In the genomic region with DNA sequence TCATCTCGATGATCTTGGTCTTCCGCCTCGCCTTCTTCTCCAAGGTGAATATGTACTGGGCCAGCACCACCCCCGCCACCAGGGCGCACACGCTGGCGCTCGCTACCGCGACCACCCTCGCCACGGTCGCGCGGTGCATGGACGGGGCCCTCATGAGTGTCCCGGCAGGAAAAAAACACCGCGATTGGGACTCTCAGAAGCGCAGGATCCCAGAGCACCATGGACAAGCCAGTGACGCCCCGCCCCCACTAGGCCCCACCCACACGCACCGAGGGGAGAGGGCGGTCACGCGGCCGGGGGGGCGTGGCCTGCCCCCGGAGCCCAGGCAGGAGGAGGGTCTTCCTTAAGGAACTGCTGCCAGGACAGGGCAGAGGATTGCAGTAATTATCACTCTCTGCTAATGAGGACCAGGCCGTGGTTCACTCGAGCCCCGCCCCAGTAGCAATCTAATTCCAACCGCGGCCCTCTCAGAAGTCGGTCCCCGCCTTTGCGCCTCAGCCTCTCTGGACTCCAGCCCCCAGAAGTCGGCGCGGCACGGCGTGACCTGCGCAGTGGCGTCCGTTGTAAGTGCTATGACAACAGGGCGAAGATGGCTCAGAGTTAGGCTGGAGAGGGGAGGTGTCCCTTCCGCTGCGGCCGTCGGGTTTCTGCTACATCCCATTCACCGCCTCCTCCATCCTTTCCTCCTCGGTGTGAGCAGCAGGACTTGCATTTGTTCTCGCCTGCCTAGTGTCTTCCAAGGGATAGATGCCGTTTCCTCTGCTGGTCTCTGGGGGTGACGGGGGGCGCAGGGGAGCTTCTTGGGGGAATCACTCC, we compare ENCODE assay signal across 1 cellular context.
A peak's percentile ranks its signal among the peaks of the same experiment; 100 is the strongest.
TF ChIP-seq lines count a peak whose summit lies in the region.

A gene (plus strand): TSS at position 575 of the 816 bp plus-strand sequence. CDS start 16,689 bp downstream, outside the sequence.

TF ChIP-seq in HepG2, 621 proteins besides CTCF, POLR2A, EP300 and RAD21 (continued from another document and continues in another):
- TF ChIP-seq, protein P1, sequence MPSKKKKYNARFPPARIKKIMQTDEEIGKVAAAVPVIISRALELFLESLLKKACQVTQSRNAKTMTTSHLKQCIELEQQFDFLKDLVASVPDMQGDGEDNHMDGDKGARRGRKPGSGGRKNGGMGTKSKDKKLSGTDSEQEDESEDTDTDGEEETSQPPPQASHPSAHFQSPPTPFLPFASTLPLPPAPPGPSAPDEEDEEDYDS (CRISPR knock-in tag; IDR thresholded peaks at IDR 0.05): peak; percentile 51
- TF ChIP-seq MBNL3 (CRISPR knock-in tag; conservative IDR thresholded peaks at IDR 0.05) (no peak), SNAI1 (CRISPR knock-in tag; IDR thresholded peaks at IDR 0.05; ENCODE audit: borderline replicate concordance) (no peak), RAD51 (IDR thresholded peaks at IDR 0.05; ENCODE audit: borderline replicate concordance) (no peak; the same call in 1 of the 2 replicates), ZNF251 (CRISPR knock-in tag; IDR thresholded peaks at IDR 0.05) (no peak), ZKSCAN1 (IDR thresholded peaks at IDR 0.05; ENCODE audit: low read length) (no peak), ZNF703 (CRISPR knock-in tag; IDR thresholded peaks at IDR 0.05; ENCODE audit: borderline replicate concordance) (no peak), ARNT (IDR thresholded peaks at IDR 0.05) (no peak), ZFP36L2 (CRISPR knock-in tag; IDR thresholded peaks at IDR 0.05) (no peak), SMAD3 (CRISPR knock-in tag; IDR thresholded peaks at IDR 0.05) (no peak), RCOR2 (CRISPR knock-in tag; IDR thresholded peaks at IDR 0.05) (no peak), ZMYM4 (CRISPR knock-in tag; IDR thresholded peaks at IDR 0.05) (peak; percentile 59), ZNF143 (CRISPR knock-in tag; IDR thresholded peaks at IDR 0.05) (peak; percentile 94), RXRB (CRISPR knock-in tag; IDR thresholded peaks at IDR 0.05; ENCODE audit: borderline replicate concordance) (0 out of 2 replicates have a peak, but pooled peaks have one; percentile 14), FOXJ3 (CRISPR knock-in tag; IDR thresholded peaks at IDR 0.05; ENCODE audit: borderline replicate concordance) (no peak), TMF1 (CRISPR knock-in tag; IDR thresholded peaks at IDR 0.05; ENCODE audit: low read depth) (no peak), TAF15 (IDR thresholded peaks at IDR 0.05; ENCODE audit: low read depth, low read length, poor library complexity, severe bottlenecking) (no peak), ZSCAN21 (CRISPR knock-in tag; IDR thresholded peaks at IDR 0.05; ENCODE audit: borderline replicate concordance) (no peak), ZSCAN30 (CRISPR knock-in tag; IDR thresholded peaks at IDR 0.05) (no peak), ZNF567 (CRISPR knock-in tag; IDR thresholded peaks at IDR 0.05; ENCODE audit: borderline replicate concordance) (0 out of 2 replicates have a peak, but pooled peaks have one; percentile 17), DR1 (CRISPR knock-in tag; IDR thresholded peaks at IDR 0.05) (no peak), HCFC1 (IDR thresholded peaks at IDR 0.05; ENCODE audit: low read depth, low read length) (peak; percentile 81), ZNF317 (CRISPR knock-in tag; IDR thresholded peaks at IDR 0.05) (peak; percentile 83), MIER3 (CRISPR knock-in tag; IDR thresholded peaks at IDR 0.05; ENCODE audit: borderline replicate concordance) (peak; percentile 62; the same call in 1 of the 2 replicates), ZNF615 (CRISPR knock-in tag; IDR thresholded peaks at IDR 0.05; ENCODE audit: borderline replicate concordance) (no peak), CREM (IDR thresholded peaks at IDR 0.05) (peak; percentile 65), CREM (CRISPR knock-in tag; IDR thresholded peaks at IDR 0.05) (no peak), ZNF496 (CRISPR knock-in tag; IDR thresholded peaks at IDR 0.05; ENCODE audit: insufficient replicate concordance) (no peak), ZSCAN20 (CRISPR knock-in tag; IDR thresholded peaks at IDR 0.05; ENCODE audit: borderline replicate concordance) (no peak), PAWR (CRISPR knock-in tag; IDR thresholded peaks at IDR 0.05; ENCODE audit: borderline replicate concordance) (no peak), NFE2L1 (CRISPR knock-in tag; IDR thresholded peaks at IDR 0.05; ENCODE audit: borderline replicate concordance) (peak; percentile 21; the same call in 1 of the 2 replicates), ZNF670 (CRISPR knock-in tag; IDR thresholded peaks at IDR 0.05; ENCODE audit: borderline replicate concordance) (no peak), POLR2AphosphoS5 (IDR thresholded peaks at IDR 0.05; ENCODE audit: low read depth, low read length) (peak; percentile 58), ARNTL (CRISPR knock-in tag; IDR thresholded peaks at IDR 0.05) (peak; percentile 44; the same call in 1 of the 2 replicates), ZNF773 (CRISPR knock-in tag; IDR thresholded peaks at IDR 0.05; ENCODE audit: borderline replicate concordance) (no peak), KLF9 (CRISPR knock-in tag; IDR thresholded peaks at IDR 0.05; ENCODE audit: low read depth) (no peak; the same call in none of the 2 replicates), ZNF260 (CRISPR knock-in tag; IDR thresholded peaks at IDR 0.05; ENCODE audit: borderline replicate concordance, low read depth) (no peak)
- TF ChIP-seq, protein P2, sequence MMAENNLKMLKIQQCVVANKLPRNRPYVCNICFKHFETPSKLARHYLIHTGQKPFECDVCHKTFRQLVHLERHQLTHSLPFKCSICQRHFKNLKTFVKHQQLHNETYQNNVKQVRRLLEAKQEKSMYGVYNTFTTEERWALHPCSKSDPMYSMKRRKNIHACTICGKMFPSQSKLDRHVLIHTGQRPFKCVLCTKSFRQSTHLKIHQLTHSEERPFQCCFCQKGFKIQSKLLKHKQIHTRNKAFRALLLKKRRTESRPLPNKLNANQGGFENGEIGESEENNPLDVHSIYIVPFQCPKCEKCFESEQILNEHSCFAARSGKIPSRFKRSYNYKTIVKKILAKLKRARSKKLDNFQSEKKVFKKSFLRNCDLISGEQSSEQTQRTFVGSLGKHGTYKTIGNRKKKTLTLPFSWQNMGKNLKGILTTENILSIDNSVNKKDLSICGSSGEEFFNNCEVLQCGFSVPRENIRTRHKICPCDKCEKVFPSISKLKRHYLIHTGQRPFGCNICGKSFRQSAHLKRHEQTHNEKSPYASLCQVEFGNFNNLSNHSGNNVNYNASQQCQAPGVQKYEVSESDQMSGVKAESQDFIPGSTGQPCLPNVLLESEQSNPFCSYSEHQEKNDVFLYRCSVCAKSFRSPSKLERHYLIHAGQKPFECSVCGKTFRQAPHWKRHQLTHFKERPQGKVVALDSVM (CRISPR knock-in tag; IDR thresholded peaks at IDR 0.05): no peak
- TF ChIP-seq, protein P3, sequence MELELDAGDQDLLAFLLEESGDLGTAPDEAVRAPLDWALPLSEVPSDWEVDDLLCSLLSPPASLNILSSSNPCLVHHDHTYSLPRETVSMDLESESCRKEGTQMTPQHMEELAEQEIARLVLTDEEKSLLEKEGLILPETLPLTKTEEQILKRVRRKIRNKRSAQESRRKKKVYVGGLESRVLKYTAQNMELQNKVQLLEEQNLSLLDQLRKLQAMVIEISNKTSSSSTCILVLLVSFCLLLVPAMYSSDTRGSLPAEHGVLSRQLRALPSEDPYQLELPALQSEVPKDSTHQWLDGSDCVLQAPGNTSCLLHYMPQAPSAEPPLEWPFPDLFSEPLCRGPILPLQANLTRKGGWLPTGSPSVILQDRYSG (CRISPR knock-in tag; IDR thresholded peaks at IDR 0.05): no peak
- TF ChIP-seq, protein P4, sequence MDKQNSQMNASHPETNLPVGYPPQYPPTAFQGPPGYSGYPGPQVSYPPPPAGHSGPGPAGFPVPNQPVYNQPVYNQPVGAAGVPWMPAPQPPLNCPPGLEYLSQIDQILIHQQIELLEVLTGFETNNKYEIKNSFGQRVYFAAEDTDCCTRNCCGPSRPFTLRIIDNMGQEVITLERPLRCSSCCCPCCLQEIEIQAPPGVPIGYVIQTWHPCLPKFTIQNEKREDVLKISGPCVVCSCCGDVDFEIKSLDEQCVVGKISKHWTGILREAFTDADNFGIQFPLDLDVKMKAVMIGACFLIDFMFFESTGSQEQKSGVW (CRISPR knock-in tag; IDR thresholded peaks at IDR 0.05; ENCODE audit: borderline replicate concordance): no peak
- TF ChIP-seq, protein P5, sequence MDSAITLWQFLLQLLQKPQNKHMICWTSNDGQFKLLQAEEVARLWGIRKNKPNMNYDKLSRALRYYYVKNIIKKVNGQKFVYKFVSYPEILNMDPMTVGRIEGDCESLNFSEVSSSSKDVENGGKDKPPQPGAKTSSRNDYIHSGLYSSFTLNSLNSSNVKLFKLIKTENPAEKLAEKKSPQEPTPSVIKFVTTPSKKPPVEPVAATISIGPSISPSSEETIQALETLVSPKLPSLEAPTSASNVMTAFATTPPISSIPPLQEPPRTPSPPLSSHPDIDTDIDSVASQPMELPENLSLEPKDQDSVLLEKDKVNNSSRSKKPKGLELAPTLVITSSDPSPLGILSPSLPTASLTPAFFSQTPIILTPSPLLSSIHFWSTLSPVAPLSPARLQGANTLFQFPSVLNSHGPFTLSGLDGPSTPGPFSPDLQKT (CRISPR knock-in tag; IDR thresholded peaks at IDR 0.05; ENCODE audit: borderline replicate concordance): no peak
- TF ChIP-seq, protein P6, sequence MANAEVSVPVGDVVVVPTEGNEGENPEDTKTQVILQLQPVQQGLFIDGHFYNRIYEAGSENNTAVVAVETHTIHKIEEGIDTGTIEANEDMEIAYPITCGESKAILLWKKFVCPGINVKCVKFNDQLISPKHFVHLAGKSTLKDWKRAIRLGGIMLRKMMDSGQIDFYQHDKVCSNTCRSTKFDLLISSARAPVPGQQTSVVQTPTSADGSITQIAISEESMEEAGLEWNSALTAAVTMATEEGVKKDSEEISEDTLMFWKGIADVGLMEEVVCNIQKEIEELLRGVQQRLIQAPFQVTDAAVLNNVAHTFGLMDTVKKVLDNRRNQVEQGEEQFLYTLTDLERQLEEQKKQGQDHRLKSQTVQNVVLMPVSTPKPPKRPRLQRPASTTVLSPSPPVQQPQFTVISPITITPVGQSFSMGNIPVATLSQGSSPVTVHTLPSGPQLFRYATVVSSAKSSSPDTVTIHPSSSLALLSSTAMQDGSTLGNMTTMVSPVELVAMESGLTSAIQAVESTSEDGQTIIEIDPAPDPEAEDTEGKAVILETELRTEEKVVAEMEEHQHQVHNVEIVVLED (CRISPR knock-in tag; IDR thresholded peaks at IDR 0.05; ENCODE audit: borderline replicate concordance): peak; percentile 94
- TF ChIP-seq, protein P7, sequence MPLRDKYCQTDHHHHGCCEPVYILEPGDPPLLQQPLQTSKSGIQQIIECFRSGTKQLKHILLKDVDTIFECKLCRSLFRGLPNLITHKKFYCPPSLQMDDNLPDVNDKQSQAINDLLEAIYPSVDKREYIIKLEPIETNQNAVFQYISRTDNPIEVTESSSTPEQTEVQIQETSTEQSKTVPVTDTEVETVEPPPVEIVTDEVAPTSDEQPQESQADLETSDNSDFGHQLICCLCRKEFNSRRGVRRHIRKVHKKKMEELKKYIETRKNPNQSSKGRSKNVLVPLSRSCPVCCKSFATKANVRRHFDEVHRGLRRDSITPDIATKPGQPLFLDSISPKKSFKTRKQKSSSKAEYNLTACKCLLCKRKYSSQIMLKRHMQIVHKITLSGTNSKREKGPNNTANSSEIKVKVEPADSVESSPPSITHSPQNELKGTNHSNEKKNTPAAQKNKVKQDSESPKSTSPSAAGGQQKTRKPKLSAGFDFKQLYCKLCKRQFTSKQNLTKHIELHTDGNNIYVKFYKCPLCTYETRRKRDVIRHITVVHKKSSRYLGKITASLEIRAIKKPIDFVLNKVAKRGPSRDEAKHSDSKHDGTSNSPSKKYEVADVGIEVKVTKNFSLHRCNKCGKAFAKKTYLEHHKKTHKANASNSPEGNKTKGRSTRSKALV (CRISPR knock-in tag; IDR thresholded peaks at IDR 0.05): no peak
- TF ChIP-seq, protein P8, sequence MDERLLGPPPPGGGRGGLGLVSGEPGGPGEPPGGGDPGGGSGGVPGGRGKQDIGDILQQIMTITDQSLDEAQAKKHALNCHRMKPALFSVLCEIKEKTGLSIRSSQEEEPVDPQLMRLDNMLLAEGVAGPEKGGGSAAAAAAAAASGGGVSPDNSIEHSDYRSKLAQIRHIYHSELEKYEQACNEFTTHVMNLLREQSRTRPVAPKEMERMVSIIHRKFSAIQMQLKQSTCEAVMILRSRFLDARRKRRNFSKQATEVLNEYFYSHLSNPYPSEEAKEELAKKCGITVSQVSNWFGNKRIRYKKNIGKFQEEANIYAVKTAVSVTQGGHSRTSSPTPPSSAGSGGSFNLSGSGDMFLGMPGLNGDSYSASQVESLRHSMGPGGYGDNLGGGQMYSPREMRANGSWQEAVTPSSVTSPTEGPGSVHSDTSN (CRISPR knock-in tag; IDR thresholded peaks at IDR 0.05): no peak
- TF ChIP-seq, protein P9, sequence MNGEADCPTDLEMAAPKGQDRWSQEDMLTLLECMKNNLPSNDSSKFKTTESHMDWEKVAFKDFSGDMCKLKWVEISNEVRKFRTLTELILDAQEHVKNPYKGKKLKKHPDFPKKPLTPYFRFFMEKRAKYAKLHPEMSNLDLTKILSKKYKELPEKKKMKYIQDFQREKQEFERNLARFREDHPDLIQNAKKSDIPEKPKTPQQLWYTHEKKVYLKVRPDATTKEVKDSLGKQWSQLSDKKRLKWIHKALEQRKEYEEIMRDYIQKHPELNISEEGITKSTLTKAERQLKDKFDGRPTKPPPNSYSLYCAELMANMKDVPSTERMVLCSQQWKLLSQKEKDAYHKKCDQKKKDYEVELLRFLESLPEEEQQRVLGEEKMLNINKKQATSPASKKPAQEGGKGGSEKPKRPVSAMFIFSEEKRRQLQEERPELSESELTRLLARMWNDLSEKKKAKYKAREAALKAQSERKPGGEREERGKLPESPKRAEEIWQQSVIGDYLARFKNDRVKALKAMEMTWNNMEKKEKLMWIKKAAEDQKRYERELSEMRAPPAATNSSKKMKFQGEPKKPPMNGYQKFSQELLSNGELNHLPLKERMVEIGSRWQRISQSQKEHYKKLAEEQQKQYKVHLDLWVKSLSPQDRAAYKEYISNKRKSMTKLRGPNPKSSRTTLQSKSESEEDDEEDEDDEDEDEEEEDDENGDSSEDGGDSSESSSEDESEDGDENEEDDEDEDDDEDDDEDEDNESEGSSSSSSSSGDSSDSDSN (CRISPR knock-in tag; IDR thresholded peaks at IDR 0.05): peak; percentile 30; the same call in 1 of the 2 replicates
- TF ChIP-seq, protein P10, sequence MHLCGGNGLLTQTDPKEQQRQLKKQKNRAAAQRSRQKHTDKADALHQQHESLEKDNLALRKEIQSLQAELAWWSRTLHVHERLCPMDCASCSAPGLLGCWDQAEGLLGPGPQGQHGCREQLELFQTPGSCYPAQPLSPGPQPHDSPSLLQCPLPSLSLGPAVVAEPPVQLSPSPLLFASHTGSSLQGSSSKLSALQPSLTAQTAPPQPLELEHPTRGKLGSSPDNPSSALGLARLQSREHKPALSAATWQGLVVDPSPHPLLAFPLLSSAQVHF (CRISPR knock-in tag; IDR thresholded peaks at IDR 0.05): no peak
- TF ChIP-seq, protein P11, sequence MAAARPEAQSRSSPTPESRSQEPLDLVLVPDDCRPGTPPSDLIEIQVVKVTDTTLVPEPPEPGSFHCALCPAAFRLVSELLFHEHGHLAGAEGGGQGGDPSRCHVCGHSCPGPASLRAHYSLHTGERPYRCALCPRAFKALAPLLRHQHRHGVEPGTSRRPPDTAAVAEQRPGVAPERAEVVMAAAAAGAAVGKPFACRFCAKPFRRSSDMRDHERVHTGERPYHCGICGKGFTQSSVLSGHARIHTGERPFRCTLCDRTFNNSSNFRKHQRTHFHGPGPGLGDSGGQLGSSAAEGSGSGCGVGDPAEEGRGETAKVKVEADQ (CRISPR knock-in tag; IDR thresholded peaks at IDR 0.05; ENCODE audit: borderline replicate concordance): no peak
